8 cellular contexts compared by ENCODE assay signal in genomic region chr1:10398278-10398733, GRCh38. TPM values are rescaled to one million over a fixed set of nuclear protein-coding genes. Genes with fewer than 3 reads are reported as not detected.
DNase-seq lines count a peak whose midpoint lies in the region; ATAC-seq and TF ChIP-seq lines count a peak whose summit lies in the region.

No MANE protein-coding gene starts in this region.

- POLR2A ChIA-PET in AG04450 (lab: Yijun Ruan, JAX) = interaction anchor here (0.7 to 4.1 kb wide), 9 partner anchors 10 to 352 kb away, joined by 3 to 72 read pairs (median 4); partner anchors contain the start of gene CENPS

- H3K9me3 ChIP-seq in AG04450 (ENCODE audit: control insufficient read depth, insufficient read depth, low read length) (peaks cover 4% of the 10 kb centered on the region; the same call in 1 of the 2 replicates), mononuclear cell (ENCODE audit: low read depth, low read length) (no peaks in the 10 kb centered on the region)

- DNase-seq in AG04450 (ENCODE audit: low read depth, low spot score) = no peak
- no peak for DNase-seq in astrocyte of the cerebellum (ENCODE audit: low read depth)
- no peak for DNase-seq in NCI-H1417 treated with DMSO at 0.1 percent for 48 hours (lab: John Stamatoyannopoulos, UW)
- no peak for DNase-seq in activated CD4-positive, alpha-beta T cell treated with anti-CD3 and anti-CD28 coated beads, Interleukin-2, amount 50 U/mL, for 48 hours

- H3K4me3 ChIP-seq in AG04450 (ENCODE audit: low read depth, low read length) (peak overlapping the region; percentile 88), astrocyte of the cerebellum (ENCODE audit: low read depth, low read length) (peak overlapping the region; percentile 91), mononuclear cell (ENCODE audit: low read length) (peak overlapping the region; percentile 88)

- in situ Hi-C loops in astrocyte of the cerebellum (cut with HindIII; ENCODE audit: low sequenced_read_pairs) = no loop called here

- H3K27ac ChIP-seq in AG04450 (ENCODE audit: low read depth, low read length) = peak overlapping the region; percentile 57

- peak; percentile 18 for ATAC-seq in HG03135 (IDR thresholded peaks at IDR 0.05; ENCODE audit: unreplicated experiment)
- ATAC-seq in HG02970 (IDR thresholded peaks at IDR 0.05; ENCODE audit: low FRiP score, unreplicated experiment) = no peak
- no peak for ATAC-seq in HG02571 (IDR thresholded peaks at IDR 0.05; ENCODE audit: unreplicated experiment)

- no peak for TF ChIP-seq CTCF in AG04450 (IDR thresholded peaks at IDR 0.05; ENCODE audit: low read depth, low read length)
- no peak for TF ChIP-seq CTCF in astrocyte of the cerebellum (IDR thresholded peaks at IDR 0.05; ENCODE audit: low read depth, low read length, missing control alignments)

- no peaks in the 10 kb centered on the region for H3K27me3 ChIP-seq in AG04450 (ENCODE audit: control insufficient read depth, insufficient read depth, low read length)
- no peaks in the 10 kb centered on the region for H3K27me3 ChIP-seq in mononuclear cell (ENCODE audit: insufficient read depth, low read length)

- CTCF ChIA-PET in AG04450 (lab: Charles Lee) = interaction anchor here (2.0 kb wide), 1 partner anchor 11 kb away, joined by 12 read pairs; no protein-coding TSS in a partner anchor

- H3K4me1 ChIP-seq in mononuclear cell (ENCODE audit: insufficient read depth, low read length) = peaks cover 36% of the 10 kb centered on the region

RNA-seq across cellular contexts. Expression of gene PGD, which starts 0.6 kb away (rescaled TPM):
- 155 and 233 TPM in 2 replicates for polyA plus RNA-seq in AG04450 (2011; rRNA removed)
- polyA minus RNA-seq in AG04450 (2011; rRNA and poly(A)+ RNA removed) = 211 and 249 TPM in 2 replicates
- total RNA-seq in mononuclear cell = 67.1 TPM

RNA-seq across cellular contexts. Expression of gene CENPS, which starts 31.9 kb away (rescaled TPM):
- polyA plus RNA-seq in AG04450 (2011; rRNA removed) = 10.5 and 11.4 TPM in 2 replicates
- 3.0 and 3.7 TPM in 2 replicates for polyA minus RNA-seq in AG04450 (2011; rRNA and poly(A)+ RNA removed)
- 1.8 TPM for total RNA-seq in mononuclear cell

RNA-seq across cellular contexts. Expression of gene CORT, which starts 51.5 kb away (rescaled TPM):
- not detected in 2 replicates for polyA plus RNA-seq in AG04450 (2011; rRNA removed)
- polyA minus RNA-seq in AG04450 (2011; rRNA and poly(A)+ RNA removed) = not detected in 2 replicates
- total RNA-seq in mononuclear cell = 0.10 TPM
